33 cellular contexts compared by ENCODE assay signal in the genomic region with DNA sequence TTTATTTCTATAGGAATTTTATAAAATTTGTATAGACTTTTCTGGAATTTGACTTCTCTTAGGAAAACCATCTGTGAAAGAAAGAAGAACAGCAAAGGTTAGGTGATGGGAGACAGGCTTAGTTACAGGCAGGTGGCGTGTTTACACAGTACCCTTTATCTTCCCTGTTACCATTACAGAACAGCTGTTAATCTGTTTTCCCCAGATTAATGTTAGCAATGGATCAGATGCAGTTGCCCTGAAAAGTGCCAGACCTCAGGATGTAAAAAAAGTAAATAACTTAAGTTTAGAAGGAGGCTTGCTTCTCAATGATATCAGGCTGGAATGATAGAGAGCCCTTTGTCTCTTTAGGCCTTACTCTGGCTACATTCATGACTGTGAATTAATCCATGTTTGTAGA.
"Had no signal": no experiment of that assay in that cellular context is flagged by ENCODE, and none has a peak within 500 bp of the region (broad histone marks: within the 10 kb centered on the region; RNA-seq: fewer than 3 reads in every experiment).

No MANE protein-coding gene starts in this region.

- ATAC-seq: activated CD4-positive, alpha-beta T cell treated with anti-CD3 and anti-CD28 coated beads for 36 hours; activated CD4-positive, CD25-positive, alpha-beta regulatory T cell treated with anti-CD3 and anti-CD28 coated beads, Interleukin-2, amount 50 U/mL, for 24 hours; activated naive CD8-positive, alpha-beta T cell treated with anti-CD3 and anti-CD28 coated beads, Interleukin-2, amount 50 U/mL, for 24 hours; activated T-cell treated with anti-CD3 and anti-CD28 coated beads, Interleukin-2, amount 50 U/mL, for 4 hours; K562; PC-3 had no signal

- H3K27ac Mint-ChIP-seq: activated CD4-positive, alpha-beta T cell treated with anti-CD3 and anti-CD28 coated beads for 36 hours; activated CD4-positive, alpha-beta T cell treated with anti-CD3 and anti-CD28 coated beads, Interleukin-2, amount 10 ng/mL, durations not matched to agents 7 days and 5 days; activated naive CD4-positive, alpha-beta T cell treated with anti-CD3 and anti-CD28 coated beads for 36 hours; activated naive CD8-positive, alpha-beta T cell; activated naive CD8-positive, alpha-beta T cell treated with anti-CD3 and anti-CD28 coated beads, Interleukin-2, amount 50 U/mL, for 24 hours; activated T-helper 1 cell treated with anti-CD3 and anti-CD28 coated beads, Interleukin-12 subunit alpha, Interleukin-12 subunit beta, Interleukin-2, Interleukin-4 antibody, amounts not matched to agents 30 ng/mL and 10 ng/mL and 1 ng/mL, durations not matched to agents 14 hours and 24 hours and 36 hours; brain had no signal

- H3K4me1 Mint-ChIP-seq: activated CD4-positive, alpha-beta T cell treated with anti-CD3 and anti-CD28 coated beads for 36 hours; activated CD4-positive, alpha-beta T cell treated with anti-CD3 and anti-CD28 coated beads, Interleukin-2, amount 10 ng/mL, durations not matched to agents 7 days and 5 days; activated naive CD8-positive, alpha-beta T cell treated with anti-CD3 and anti-CD28 coated beads, Interleukin-2, amount 50 U/mL, for 24 hours; brain had no signal

- H3K27me3 ChIP-seq: Peyer's patch, SJSA1 had no signal

- H3K9me3 Mint-ChIP-seq: activated naive CD8-positive, alpha-beta T cell treated with anti-CD3 and anti-CD28 coated beads, Interleukin-2, amount 50 U/mL, for 24 hours; brain had no signal

- H3K4me3 ChIP-seq: K562, Peyer's patch, SJSA1 had no signal

- H3K36me3 ChIP-seq: Peyer's patch, SJSA1 had no signal

- H3K4me1 ChIP-seq: Peyer's patch, SJSA1 had no signal

- H3K9me3 ChIP-seq: Peyer's patch, SJSA1 had no signal

- H3K27me3 Mint-ChIP-seq: activated CD4-positive, alpha-beta T cell treated with anti-CD3 and anti-CD28 coated beads for 36 hours; activated CD4-positive, alpha-beta T cell treated with anti-CD3 and anti-CD28 coated beads, Interleukin-2, amount 10 ng/mL, durations not matched to agents 7 days and 5 days; activated naive CD8-positive, alpha-beta T cell; activated naive CD8-positive, alpha-beta T cell treated with anti-CD3 and anti-CD28 coated beads, Interleukin-2, amount 50 U/mL, for 24 hours; brain had no signal

- H3K4me3 Mint-ChIP-seq: activated CD4-positive, alpha-beta T cell treated with anti-CD3 and anti-CD28 coated beads for 36 hours; activated CD4-positive, alpha-beta T cell treated with anti-CD3 and anti-CD28 coated beads, Interleukin-2, amount 10 ng/mL, durations not matched to agents 7 days and 5 days; activated naive CD4-positive, alpha-beta T cell treated with anti-CD3 and anti-CD28 coated beads for 36 hours; activated naive CD8-positive, alpha-beta T cell; activated naive CD8-positive, alpha-beta T cell treated with anti-CD3 and anti-CD28 coated beads, Interleukin-2, amount 50 U/mL, for 24 hours; activated T-cell treated with anti-CD3 and anti-CD28 coated beads, Interleukin-2, amount 50 U/mL, for 4 hours; activated T-helper 1 cell treated with anti-CD3 and anti-CD28 coated beads, Interleukin-12 subunit alpha, Interleukin-12 subunit beta, Interleukin-2, Interleukin-4 antibody, amounts not matched to agents 30 ng/mL and 10 ng/mL and 1 ng/mL, durations not matched to agents 14 hours and 24 hours and 36 hours; brain had no signal

- DNase-seq: activated CD4-positive, alpha-beta T cell treated with anti-CD3 and anti-CD28 coated beads for 36 hours; activated CD4-positive, alpha-beta T cell treated with anti-CD3 and anti-CD28 coated beads, Interleukin-2, amount 10 ng/mL, durations not matched to agents 7 days and 5 days; activated CD4-positive, alpha-beta T cell treated with anti-CD3 and anti-CD28 coated beads, Interleukin-2, amount 50 U/mL, for 48 hours; activated CD8-positive, alpha-beta memory T cell treated with anti-CD3 and anti-CD28 coated beads, Interleukin-2, amount 50 U/mL, for 4 hours; activated gamma-delta T cell treated with Interleukin-2 at 50 U/mL for 16 hours; activated naive CD4-positive, alpha-beta T cell treated with anti-CD3 and anti-CD28 coated beads for 36 hours; activated naive CD8-positive, alpha-beta T cell treated with anti-CD3 and anti-CD28 coated beads, Interleukin-2, amount 50 U/mL, for 24 hours; activated T-cell treated with anti-CD3 and anti-CD28 coated beads for 4 hours; activated T-cell treated with anti-CD3 and anti-CD28 coated beads, Interleukin-2, amount 50 U/mL, for 4 hours; anterior cingulate cortex; caudate nucleus; cerebellar nuclear complex; NCI-H1092 treated with DMSO at 0.1 percent for 48 hours; NCI-H1417; NCI-H146; NCI-H187; NCI-H2029 treated with DMSO at 0.1 percent for 48 hours; NCI-H2107; NCI-H2171; NCI-H510A; NCI-H526; NK-92 treated with Interleukin-12 subunit alpha and Interleukin-12 subunit beta, amount 100 ng/mL, for 24 hours; PC-3; Peyer's patch; RPMI8226; SHP77 treated with DMSO at 0.1 percent for 48 hours; T1000 had no signal

- H3K36me3 Mint-ChIP-seq: activated naive CD8-positive, alpha-beta T cell; brain had no signal
